ENCODE assay signal across 21 cellular contexts in the genomic region with DNA sequence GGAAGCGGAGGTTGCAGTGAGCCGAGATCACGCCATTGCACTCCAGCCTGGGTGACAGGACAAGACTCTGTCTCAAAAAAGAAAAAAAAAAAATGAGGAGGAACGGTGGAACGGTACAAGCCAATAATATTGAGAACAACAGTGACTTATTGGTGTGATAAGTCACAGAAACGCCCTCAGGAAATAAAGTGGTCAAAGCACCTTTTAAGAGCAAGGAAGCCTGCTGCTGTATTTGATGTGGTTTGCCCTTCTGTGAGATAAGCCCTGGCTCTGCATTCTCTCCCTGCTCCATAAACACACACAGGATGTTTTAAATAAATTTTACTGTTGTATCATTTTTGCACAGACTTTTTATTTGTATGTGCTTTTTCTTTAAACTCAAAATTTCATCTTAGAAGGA.
DNase-seq lines count a peak whose midpoint lies in the region; ATAC-seq and TF ChIP-seq lines count a peak whose summit lies in the region.
"Had no signal": no experiment of that assay in that cellular context is flagged by ENCODE, and none has a peak within 500 bp of the region (broad histone marks: within the 10 kb centered on the region; RNA-seq: fewer than 3 reads in every experiment).

No MANE protein-coding gene starts in this region.

- peak overlapping the region; percentile 39 for H3K4me2 ChIP-seq in smooth muscle cell

- H3K36me3 Mint-ChIP-seq in activated T-helper 17 cell treated with anti-CD3 and anti-CD28 coated beads, Interleukin-2, amount 50 U/mL, for 72 hours (ENCODE audit: low read depth): no peaks in the 10 kb centered on the region
- H3K36me3 Mint-ChIP-seq: memory B cell had no signal

- H3K9me3 ChIP-seq in cardiac muscle cell (ENCODE audit: low read depth) (no peaks in the 10 kb centered on the region), heart left ventricle (peaks cover 0 to 7% (median 0%) of the 10 kb centered on the region in 12 donors), smooth muscle cell (replicated peaks; ENCODE audit: low read depth) (peaks cover 6% of the 10 kb centered on the region)

- TF ChIP-seq CTCF in cardiac muscle cell (IDR thresholded peaks at IDR 0.05; ENCODE audit: low read depth, low read length) (no peak), heart left ventricle (IDR thresholded peaks at IDR 0.05) (no peak), smooth muscle cell (IDR thresholded peaks at IDR 0.05; ENCODE audit: borderline replicate concordance, insufficient read depth, poor library complexity, severe bottlenecking) (no peak)

- peaks cover 36% of the 10 kb centered on the region for H3K4me1 ChIP-seq in cardiac muscle cell (ENCODE audit: low read depth)
- H3K4me1 ChIP-seq in heart left ventricle: no peaks in the 10 kb centered on the region
- H3K4me1 ChIP-seq in smooth muscle cell (ENCODE audit: low read depth): no peaks in the 10 kb centered on the region

- H3K4me1 Mint-ChIP-seq in activated T-helper 17 cell treated with anti-CD3 and anti-CD28 coated beads, Interleukin-2, amount 50 U/mL, for 72 hours: peaks cover 6% of the 10 kb centered on the region
- H3K4me1 Mint-ChIP-seq: memory B cell had no signal

- peak overlapping the region; percentile 72 for H3K4me3 Mint-ChIP-seq in activated T-helper 17 cell treated with anti-CD3 and anti-CD28 coated beads, Interleukin-2, amount 50 U/mL, for 72 hours
- H3K4me3 Mint-ChIP-seq: memory B cell had no signal

- DNase-seq in cardiac muscle cell (ENCODE audit: low read depth in 1 of 2, low spot score in 1 of 2) (no peak), heart left ventricle (no peak), NCI-H69 (lab: John Stamatoyannopoulos, UW) (peak; percentile 36), smooth muscle cell (lab: John Stamatoyannopoulos, UW; ENCODE audit: unreplicated experiment) (no peak), medulla oblongata (ENCODE audit: extremely low spot score) (no peak)
- DNase-seq: activated CD8-positive, alpha-beta memory T cell treated with anti-CD3 and anti-CD28 coated beads for 24 hours; amniotic stem cell; DMS79 treated with DMSO at 0.1 percent for 48 hours; left cardiac atrium; NCI-H1048; NCI-H2081; NCI-H345; Right ventricle myocardium superior; stimulated activated CD4-positive, alpha-beta T cell treated with anti-CD3 and anti-CD28 coated beads, Interleukin-4, amount 100 ng/mL, for 1 hour; stimulated activated naive CD4-positive, alpha-beta T cell treated with Interleukin-2 at 50 U/mL for 16 hours had no signal

- WGBS in heart left ventricle, 4 donors: 48 to 58% (median 54%) methylated on average over 6 of the region's 6 CpGs
- 44% methylated on average over 6 of the region's 6 CpGs for WGBS in smooth muscle cell (ENCODE audit: low lambda C conversion rate)

- H3K27ac ChIP-seq in cardiac muscle cell (peak overlapping the region; percentile 84), heart left ventricle (no peak overlapping the region), smooth muscle cell (ENCODE audit: low read depth) (no peak overlapping the region)

- no peak overlapping the region for H3K9ac ChIP-seq in smooth muscle cell (ENCODE audit: low read depth)

- no peaks in the 10 kb centered on the region for H3K27me3 Mint-ChIP-seq in activated T-helper 17 cell treated with anti-CD3 and anti-CD28 coated beads, Interleukin-2, amount 50 U/mL, for 72 hours
- H3K27me3 Mint-ChIP-seq: memory B cell had no signal

- no peak for TF ChIP-seq POLR2A in heart left ventricle (IDR thresholded peaks at IDR 0.05)

- H3K4me3 ChIP-seq in cardiac muscle cell: no peak overlapping the region
- H3K4me3 ChIP-seq in heart left ventricle: no peak overlapping the region
- no peak overlapping the region for H3K4me3 ChIP-seq in smooth muscle cell
- H3K4me3 ChIP-seq: GM12878 had no signal

- intact Hi-C loops in heart left ventricle (cut with DNase I): no loop called here

- H3K27me3 ChIP-seq in cardiac muscle cell (no peaks in the 10 kb centered on the region), heart left ventricle (peaks cover 0 to 23% (median 0%) of the 10 kb centered on the region in 9 donors), smooth muscle cell (ENCODE audit: low read depth) (no peaks in the 10 kb centered on the region)

- H3K36me3 ChIP-seq in cardiac muscle cell: no peaks in the 10 kb centered on the region
- H3K36me3 ChIP-seq in heart left ventricle: no peaks in the 10 kb centered on the region
- H3K36me3 ChIP-seq in smooth muscle cell (ENCODE audit: low read depth): no peaks in the 10 kb centered on the region

- H4K20me1 ChIP-seq in smooth muscle cell (ENCODE audit: low read depth): no peaks in the 10 kb centered on the region

- no peaks in the 10 kb centered on the region for H3K79me2 ChIP-seq in smooth muscle cell (ENCODE audit: low read depth)

- no peak for ATAC-seq in heart left ventricle
- peak; percentile 86 for ATAC-seq in activated T-helper 17 cell treated with anti-CD3 and anti-CD28 coated beads, Interleukin-2, amount 50 U/mL, for 72 hours (replicated peaks)
- ATAC-seq in HG03097 (IDR thresholded peaks at IDR 0.05; ENCODE audit: low FRiP score, unreplicated experiment): no peak
- no peak for ATAC-seq in GM21717 (IDR thresholded peaks at IDR 0.05; ENCODE audit: unreplicated experiment)
- ATAC-seq: GM12878, HCT116, left cardiac atrium had no signal

- H3F3A ChIP-seq in smooth muscle cell (ENCODE audit: low read depth): no peaks in the 10 kb centered on the region

- H2AFZ ChIP-seq in smooth muscle cell (ENCODE audit: low read depth): no peak overlapping the region

- H3K9me3 Mint-ChIP-seq in activated T-helper 17 cell treated with anti-CD3 and anti-CD28 coated beads, Interleukin-2, amount 50 U/mL, for 72 hours: no peaks in the 10 kb centered on the region

- H3K27ac Mint-ChIP-seq in activated T-helper 17 cell treated with anti-CD3 and anti-CD28 coated beads, Interleukin-2, amount 50 U/mL, for 72 hours: peak overlapping the region; percentile 65
- H3K27ac Mint-ChIP-seq: memory B cell had no signal
